In the genomic region with DNA sequence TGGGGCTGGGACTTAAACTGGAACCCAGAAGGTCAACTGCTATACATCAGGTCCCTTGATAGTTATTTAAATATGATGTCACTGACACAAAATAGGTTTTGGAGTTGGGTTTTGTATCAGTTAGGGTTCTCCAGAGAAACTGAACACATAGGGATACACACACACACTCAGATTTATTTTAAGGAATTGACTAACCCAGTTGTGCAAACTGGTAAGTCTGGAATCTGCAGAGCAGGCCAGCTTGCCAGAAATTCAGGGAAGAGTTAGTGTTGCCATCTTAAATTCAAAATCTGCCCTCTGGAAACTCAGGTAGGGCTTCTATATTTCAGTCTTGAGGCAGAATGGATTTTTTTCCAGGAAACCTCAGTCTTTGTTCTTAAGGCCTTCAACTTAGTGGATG, we compare ENCODE assay signal across 15 cellular contexts. TPM values are rescaled to one million over a fixed set of nuclear protein-coding genes. Genes with fewer than 3 reads are reported as not detected.
DNase-seq lines count a peak whose midpoint lies in the region; ATAC-seq and TF ChIP-seq lines count a peak whose summit lies in the region.
"Had no signal": no experiment of that assay in that cellular context is flagged by ENCODE, and none has a peak within 500 bp of the region (broad histone marks: within the 10 kb centered on the region; RNA-seq: fewer than 3 reads in every experiment).

No MANE protein-coding gene starts in this region.

- H3K4me3 Mint-ChIP-seq in GM23338: no peak overlapping the region
- H3K4me3 Mint-ChIP-seq in CD8-positive, alpha-beta T cell: no peak overlapping the region
- H3K4me3 Mint-ChIP-seq in activated CD4-positive, alpha-beta memory T cell treated with anti-CD3 and anti-CD28 coated beads, Interleukin-2, amount 10 ng/mL, durations not matched to agents 7 days and 5 days: no peak overlapping the region
- H3K4me3 Mint-ChIP-seq: CD4-positive, alpha-beta memory T cell had no signal

- no peak for DNase-seq in GM23338 (ENCODE audit: low spot score)
- DNase-seq in lower leg skin (ENCODE audit: low spot score in 2 of 2): peak; percentile 16 to 37
- no peak for DNase-seq in suprapubic skin (ENCODE audit: low spot score in 2 of 2)
- DNase-seq in kidney tubule cell (ENCODE audit: low spot score): no peak
- no peak for DNase-seq in CD8-positive, alpha-beta T cell
- DNase-seq in activated CD4-positive, alpha-beta memory T cell treated with anti-CD3 and anti-CD28 coated beads, Interleukin-2, amount 10 ng/mL, durations not matched to agents 7 days and 5 days: no peak
- DNase-seq: BE2C; Caco-2; CD4-positive, alpha-beta memory T cell; DND-41; GDM1 had no signal

- no peaks in the 10 kb centered on the region for H3K9me3 ChIP-seq in suprapubic skin
- no peaks in the 10 kb centered on the region for H3K9me3 ChIP-seq in CD8-positive, alpha-beta T cell (ENCODE audit: low read length)
- H3K9me3 ChIP-seq: BE2C, Caco-2 had no signal

- no peak for TF ChIP-seq EP300 in suprapubic skin (IDR thresholded peaks at IDR 0.05)

- no peaks in the 10 kb centered on the region for H3K4me1 ChIP-seq in GM23338 (ENCODE audit: insufficient read depth)
- H3K4me1 ChIP-seq in suprapubic skin: peaks cover 37% of the 10 kb centered on the region
- H3K4me1 ChIP-seq in CD8-positive, alpha-beta T cell (ENCODE audit: insufficient read depth, low read length): no peaks in the 10 kb centered on the region

- ATAC-seq in GM23338 (no peak), esophagus mucosa (peak; percentile 33)
- no peak for ATAC-seq in CD8-positive, alpha-beta T cell
- ATAC-seq: HCT116 had no signal

- CTCF ChIA-PET in CD8-positive, alpha-beta T cell (lab: Charles Lee): interaction anchor here (0.8 to 7.0 kb wide), 7 partner anchors 12 to 103 kb away, joined by 3 to 109 read pairs (median 4); partner anchors contain the start of gene DLGAP5
- CTCF ChIA-PET in activated CD4-positive, alpha-beta memory T cell treated with anti-CD3 and anti-CD28 coated beads, Interleukin-2, amount 10 ng/mL, durations not matched to agents 7 days and 5 days (lab: Charles Lee): interaction anchor here (1.1 to 4.6 kb wide), 7 partner anchors 9 to 72 kb away, joined by 3 to 32 read pairs (median 7); no protein-coding TSS in a partner anchor

- H3K27ac Mint-ChIP-seq in GM23338: no peak overlapping the region
- H3K27ac Mint-ChIP-seq in CD8-positive, alpha-beta T cell: no peak overlapping the region
- no peak overlapping the region for H3K27ac Mint-ChIP-seq in activated CD4-positive, alpha-beta memory T cell treated with anti-CD3 and anti-CD28 coated beads, Interleukin-2, amount 10 ng/mL, durations not matched to agents 7 days and 5 days
- H3K27ac Mint-ChIP-seq: CD4-positive, alpha-beta memory T cell had no signal

- H3K36me3 ChIP-seq in GM23338 (ENCODE audit: insufficient read depth): no peaks in the 10 kb centered on the region
- H3K36me3 ChIP-seq in suprapubic skin: no peaks in the 10 kb centered on the region
- H3K36me3 ChIP-seq in CD8-positive, alpha-beta T cell (ENCODE audit: insufficient read depth, low read length): no peaks in the 10 kb centered on the region
- H3K36me3 ChIP-seq: BE2C had no signal

- TF ChIP-seq POLR2A in lower leg skin (IDR thresholded peaks at IDR 0.05) (no peak), suprapubic skin (IDR thresholded peaks at IDR 0.05) (no peak)

- no peaks in the 10 kb centered on the region for H3F3A ChIP-seq in GM23338 (replicated peaks; ENCODE audit: low read depth)

- no peak overlapping the region for H3K27ac ChIP-seq in GM23338 (ENCODE audit: low read depth)
- H3K27ac ChIP-seq in suprapubic skin: peak overlapping the region; percentile 50
- H3K27ac ChIP-seq in CD8-positive, alpha-beta T cell (ENCODE audit: low read depth, low read length): no peak overlapping the region
- H3K27ac ChIP-seq: C4-2B, HL-60 had no signal

- H3K79me2 ChIP-seq in GM23338 (replicated peaks; ENCODE audit: insufficient read depth): no peaks in the 10 kb centered on the region

- H4K20me1 ChIP-seq in GM23338 (replicated peaks; ENCODE audit: insufficient read depth): no peaks in the 10 kb centered on the region

- H3K4me2 ChIP-seq in GM23338: no peak overlapping the region

- H3K36me3 Mint-ChIP-seq in GM23338 (ENCODE audit: low read depth): no peaks in the 10 kb centered on the region
- H3K36me3 Mint-ChIP-seq in CD8-positive, alpha-beta T cell: no peaks in the 10 kb centered on the region
- H3K36me3 Mint-ChIP-seq in activated CD4-positive, alpha-beta memory T cell treated with anti-CD3 and anti-CD28 coated beads, Interleukin-2, amount 10 ng/mL, durations not matched to agents 7 days and 5 days (ENCODE audit: low read depth): no peaks in the 10 kb centered on the region
- H3K36me3 Mint-ChIP-seq: CD4-positive, alpha-beta memory T cell had no signal

- no peaks in the 10 kb centered on the region; the same call in 2 of the 3 replicates for H3K9me3 Mint-ChIP-seq in GM23338
- H3K9me3 Mint-ChIP-seq in CD8-positive, alpha-beta T cell: no peaks in the 10 kb centered on the region
- H3K9me3 Mint-ChIP-seq in activated CD4-positive, alpha-beta memory T cell treated with anti-CD3 and anti-CD28 coated beads, Interleukin-2, amount 10 ng/mL, durations not matched to agents 7 days and 5 days: no peaks in the 10 kb centered on the region
- H3K9me3 Mint-ChIP-seq: CD4-positive, alpha-beta memory T cell had no signal

- 0 out of 2 replicates have a peak overlapping the region, but pooled peaks have one; percentile 28 for H2AFZ ChIP-seq in GM23338

- TF ChIP-seq CTCF in GM23338 (conservative IDR thresholded peaks at IDR 0.05; ENCODE audit: low read depth in 2 of 2) (no peak), lower leg skin (IDR thresholded peaks at IDR 0.05) (no peak), suprapubic skin (IDR thresholded peaks at IDR 0.05) (no peak)
- TF ChIP-seq CTCF in CD8-positive, alpha-beta T cell (IDR thresholded peaks at IDR 0.05): no peak

- POLR2A ChIA-PET in CD8-positive, alpha-beta T cell (lab: Charles Lee): interaction anchor here (1.4 kb wide), 1 partner anchor 73 kb away, joined by 4 read pairs; no protein-coding TSS in a partner anchor
- POLR2A ChIA-PET in activated CD4-positive, alpha-beta memory T cell treated with anti-CD3 and anti-CD28 coated beads, Interleukin-2, amount 10 ng/mL, durations not matched to agents 7 days and 5 days (lab: Charles Lee): interaction anchor here (1.0 to 2.6 kb wide), 3 partner anchors 11 to 37 kb away, joined by 3 to 8 read pairs (median 6); partner anchors contain the start of gene MAPK1IP1L

- no peaks in the 10 kb centered on the region for H3K27me3 Mint-ChIP-seq in GM23338 (ENCODE audit: insufficient read depth, low read depth, poor library complexity)
- no peaks in the 10 kb centered on the region for H3K27me3 Mint-ChIP-seq in CD8-positive, alpha-beta T cell (ENCODE audit: low read depth)
- no peaks in the 10 kb centered on the region for H3K27me3 Mint-ChIP-seq in activated CD4-positive, alpha-beta memory T cell treated with anti-CD3 and anti-CD28 coated beads, Interleukin-2, amount 10 ng/mL, durations not matched to agents 7 days and 5 days
- H3K27me3 Mint-ChIP-seq: CD4-positive, alpha-beta memory T cell had no signal

- H3K27me3 ChIP-seq in GM23338 (ENCODE audit: insufficient read depth): no peaks in the 10 kb centered on the region
- H3K27me3 ChIP-seq in suprapubic skin: no peaks in the 10 kb centered on the region
- no peaks in the 10 kb centered on the region for H3K27me3 ChIP-seq in CD8-positive, alpha-beta T cell (ENCODE audit: insufficient read depth, low read length)
- H3K27me3 ChIP-seq: BE2C had no signal

- H3K4me3 ChIP-seq in GM23338 (no peak overlapping the region), lower leg skin (ENCODE audit: low read depth, poor library complexity, severe bottlenecking) (no peak overlapping the region), suprapubic skin (no peak overlapping the region)
- no peak overlapping the region for H3K4me3 ChIP-seq in CD8-positive, alpha-beta T cell (ENCODE audit: low read depth, low read length)

- intact Hi-C loops in lower leg skin (cut with DNase I; ENCODE audit: low total_unique reads): loop anchor here (10.0 kb wide), 1 partner anchor 46 kb away; no protein-coding TSS in a partner anchor
- intact Hi-C loops in CD8-positive, alpha-beta T cell (cut with DNase I, micrococcal nuclease): loop anchor here (1.0 to 10.0 kb wide), 7 partner anchors 14 to 1386 kb away; partner anchors contain the start of gene MAPK1IP1L (in 1 of the 2)

- H3K9me2 ChIP-seq in GM23338 (ENCODE audit: insufficient read depth): no peaks in the 10 kb centered on the region

- peaks cover 3% of the 10 kb centered on the region; the same call in 1 of the 3 replicates for H3K4me1 Mint-ChIP-seq in GM23338
- H3K4me1 Mint-ChIP-seq in CD8-positive, alpha-beta T cell (ENCODE audit: low read depth): peaks cover 3% of the 10 kb centered on the region
- H3K4me1 Mint-ChIP-seq in activated CD4-positive, alpha-beta memory T cell treated with anti-CD3 and anti-CD28 coated beads, Interleukin-2, amount 10 ng/mL, durations not matched to agents 7 days and 5 days: peaks cover 17% of the 10 kb centered on the region

TF ChIP-seq in GM23338, 12 proteins besides CTCF, POLR2A, EP300 and RAD21:
- no peak for TF ChIP-seq EZH2 (IDR thresholded peaks at IDR 0.05; ENCODE audit: low read depth, unreplicated experiment)
- no peak for TF ChIP-seq STAT1 (IDR thresholded peaks at IDR 0.05; ENCODE audit: unreplicated experiment)

RNA-seq across cellular contexts. Expression of gene MAPK1IP1L, which starts 36.9 kb away (rescaled TPM):
- 138 and 162 TPM in 2 replicates for total RNA-seq in GM23338 (2014; rRNA removed; shearing (Covaris generic))
- polyA plus RNA-seq in GM23338 (2016; fragmentation: Nextera tagmentation; extraction: Ambion mirVana): 64.0 and 72.4 TPM in 2 replicates
- total RNA-seq in esophagus mucosa (58.4 TPM), lower leg skin (10 to 100 TPM; 36.8 to 73.7 (median 54.0) TPM), suprapubic skin (10 to 100 TPM; 40.3 to 95.5 (median 59.7) TPM)
- 100 to 1,000 TPM; 207 to 212 TPM for total RNA-seq in CD8-positive, alpha-beta T cell
- 100 to 1,000 TPM; 100 to 104 TPM for total RNA-seq in activated CD4-positive, alpha-beta memory T cell treated with anti-CD3 and anti-CD28 coated beads, Interleukin-2, amount 10 ng/mL, durations not matched to agents 7 days and 5 days

RNA-seq across cellular contexts. Expression of gene LGALS3, which starts 40.7 kb away (rescaled TPM):
- total RNA-seq in GM23338 (2014; rRNA removed; shearing (Covaris generic)): 7.2 and 7.3 TPM in 2 replicates
- 10.9 and 14.7 TPM in 2 replicates for polyA plus RNA-seq in GM23338 (2016; fragmentation: Nextera tagmentation; extraction: Ambion mirVana)
- total RNA-seq in esophagus mucosa (211 TPM), lower leg skin (100 to 1,000 TPM; 755 to 857 (median 826) TPM), suprapubic skin (100 to 1,000 TPM; 448 to 713 (median 594) TPM)
- total RNA-seq in CD8-positive, alpha-beta T cell: 1 to 10 TPM; 7.5 to 7.8 TPM
- total RNA-seq in activated CD4-positive, alpha-beta memory T cell treated with anti-CD3 and anti-CD28 coated beads, Interleukin-2, amount 10 ng/mL, durations not matched to agents 7 days and 5 days: 10 to 100 TPM; 70.5 to 71.3 TPM

Comparison
In these comparisons a context has a peak if more than half of its experiments do, and no peak if none do; other contexts are left out.
1. DNase-seq: peak in lower leg skin (2 of 2); none in GM23338 (single experiment), suprapubic skin (0 of 2), kidney tubule cell (single experiment), CD8-positive, alpha-beta T cell (0 of 7) and activated CD4-positive, alpha-beta memory T cell treated with anti-CD3 and anti-CD28 coated beads, Interleukin-2, amount 10 ng/mL, durations not matched to agents 7 days and 5 days (single experiment).